Comparison of ENCODE assay signal across 7 cellular contexts in genomic region chr18:48161201-48161910, GRCh38.
DNase-seq lines count a peak whose midpoint lies in the region; ATAC-seq, FAIRE-seq and TF ChIP-seq lines count a peak whose summit lies in the region.

No MANE protein-coding gene starts in this region.

- 0 out of 2 replicates have a peak overlapping the region, but pooled peaks have one; percentile 17 for H2BK12ac ChIP-seq in H1 (ENCODE audit: low read depth, low read length)
- H2BK12ac ChIP-seq in mesenchymal stem cell (ENCODE audit: low read length in 2 of 2): peak overlapping the region in 1 of 2 experiments; percentile 31

- H3K9ac ChIP-seq in H1 (replicated peaks in 1 of 4; ENCODE audit: extremely low read depth in 1 of 4, low read depth in 3 of 4, low read length in 3 of 4): 0 out of 7 replicates have a peak overlapping the region, but pooled peaks of 1 of the 4 experiments have one; percentile 40
- peak overlapping the region; percentile 89 for H3K9ac ChIP-seq in mesenchymal stem cell (ENCODE audit: low read length)

- H2AK5ac ChIP-seq in H1 (ENCODE audit: low read depth, low read length) (no peak overlapping the region), mesenchymal stem cell (ENCODE audit: low read length, severe bottlenecking) (no peak overlapping the region)

- no peaks in the 10 kb centered on the region for H3K36me3 ChIP-seq in H1 (ENCODE audit: control insufficient read depth in 2 of 4, insufficient read depth in 4 of 4, low read length in 3 of 4)
- no peaks in the 10 kb centered on the region for H3K36me3 ChIP-seq in mesenchymal stem cell (ENCODE audit: control insufficient read depth in 1 of 2, insufficient read depth in 2 of 2, low read depth in 1 of 2, low read length in 2 of 2)

- POLR2A ChIA-PET in H1 (lab: Charles Lee; ENCODE audit: partially characterized antibody): interaction anchor here (1.0 to 1.8 kb wide), 2 partner anchors 16 kb away, joined by 3 to 6 read pairs; no protein-coding TSS in a partner anchor

- TF ChIP-seq POLR2A in H1 (IDR thresholded peaks at IDR 0.05; ENCODE audit: control extremely low read depth in 1 of 2, low read depth in 2 of 2, low read length in 2 of 2): peak; percentile 15 to 56

- H3K27me3 ChIP-seq in H1 (replicated peaks in 1 of 4; ENCODE audit: control insufficient read depth in 3 of 4, extremely low read depth in 1 of 4, insufficient read depth in 3 of 4, low read length in 3 of 4) (peaks cover 2 to 42% (median 29%) of the 10 kb centered on the region in 4 experiments), mesenchymal stem cell (ENCODE audit: control insufficient read depth in 1 of 2, insufficient read depth in 1 of 2, low read length in 2 of 2) (peaks cover 0 to 28% of the 10 kb centered on the region in 2 experiments)

- DNase-seq in NCI-H69 (lab: John Stamatoyannopoulos, UW): peak; percentile 85
- peak; percentile 65 for DNase-seq in activated CD8-positive, alpha-beta memory T cell treated with anti-CD3 and anti-CD28 coated beads, Interleukin-2, amount 10 ng/mL, durations not matched to agents 7 days and 5 days
- DNase-seq in H1 (ENCODE audit: low read depth in 1 of 2, low spot score in 2 of 2): peak in 1 of 2 experiments; percentile 87
- peak; percentile 60 for DNase-seq in mesenchymal stem cell
- DNase-seq in stimulated activated CD8-positive, alpha-beta memory T cell treated with anti-CD3 and anti-CD28 coated beads, Interleukin-12 subunit alpha, Interleukin-12 subunit beta, amount 100 ng/mL, for 1 hour (ENCODE audit: low read depth): peak; percentile 43

- TF ChIP-seq EP300 in H1 (IDR thresholded peaks at IDR 0.05; ENCODE audit: borderline replicate concordance in 1 of 2, low read depth in 2 of 2, low read length in 2 of 2): peak in 1 of 2 experiments; percentile 60; a peak in 1 of 3 replicates

- peak overlapping the region; percentile 50 to 75 (median 62) for H3K4me3 ChIP-seq in H1 (ENCODE audit: extremely low read depth in 1 of 4, insufficient read depth in 2 of 4, low read depth in 3 of 4, low read length in 4 of 4)
- H3K4me3 ChIP-seq in mesenchymal stem cell (ENCODE audit: insufficient read depth in 1 of 2, low read depth in 1 of 2, low read length in 2 of 2): peak overlapping the region; percentile 64 to 77

- peaks cover 3% of the 10 kb centered on the region for H3K4me1 Mint-ChIP-seq in activated CD8-positive, alpha-beta memory T cell treated with anti-CD3 and anti-CD28 coated beads, Interleukin-2, amount 10 ng/mL, durations not matched to agents 7 days and 5 days

- no peaks in the 10 kb centered on the region for H4K20me1 ChIP-seq in H1 (replicated peaks in 1 of 2; ENCODE audit: control insufficient read depth in 1 of 2, insufficient read depth in 2 of 2, low read length in 2 of 2)

- no peaks in the 10 kb centered on the region for H3K79me2 ChIP-seq in H1 (ENCODE audit: control insufficient read depth in 1 of 2, insufficient read depth in 2 of 2, low read length in 2 of 2)

- H2BK5ac ChIP-seq in H1 (ENCODE audit: low read depth, low read length) (no peak overlapping the region), mesenchymal stem cell (ENCODE audit: low read depth, low read length, poor library complexity, severe bottlenecking) (no peak overlapping the region)

- CTCF ChIA-PET in activated CD8-positive, alpha-beta memory T cell treated with anti-CD3 and anti-CD28 coated beads, Interleukin-2, amount 10 ng/mL, durations not matched to agents 7 days and 5 days (lab: Charles Lee): no interaction called here
- CTCF ChIA-PET in H1 (lab: Charles Lee; ENCODE audit: partially characterized antibody): interaction anchor here (0.6 to 1.6 kb wide), 7 partner anchors 10 to 921 kb away, joined by 3 to 6 read pairs (median 4); no protein-coding TSS in a partner anchor

- peaks cover 67% of the 10 kb centered on the region for H3K27me3 Mint-ChIP-seq in activated CD8-positive, alpha-beta memory T cell treated with anti-CD3 and anti-CD28 coated beads, Interleukin-2, amount 10 ng/mL, durations not matched to agents 7 days and 5 days

- H3K14ac ChIP-seq in H1 (ENCODE audit: insufficient read length) (no peak overlapping the region), mesenchymal stem cell (ENCODE audit: low read length in 2 of 2) (peak overlapping the region in 1 of 2 experiments; percentile 61)

- peak; percentile 40 for ATAC-seq in GM18861 (IDR thresholded peaks at IDR 0.05; ENCODE audit: unreplicated experiment)
- ATAC-seq in HG03097 (IDR thresholded peaks at IDR 0.05; ENCODE audit: low FRiP score, unreplicated experiment): peak; percentile 56
- ATAC-seq in activated CD8-positive, alpha-beta memory T cell treated with anti-CD3 and anti-CD28 coated beads, Interleukin-2, amount 10 ng/mL, durations not matched to agents 7 days and 5 days: peak; percentile 94

- 2% methylated on average over 7 of the region's 53 CpGs; no CpG with 5 or more reads in 1 of the 2 experiments for WGBS in H1 (ENCODE audit: extremely low coverage in 1 of 2, insufficient coverage in 1 of 2, insufficient read length in 1 of 2, insufficient replicate concordance in 2 of 2, low coverage in 1 of 2, low lambda C conversion rate in 2 of 2, missing lambda C conversion rate in 1 of 2), 2 experiments
- WGBS in mesenchymal stem cell: 3% methylated on average over 33 of the region's 53 CpGs

- no peaks in the 10 kb centered on the region for H3K79me1 ChIP-seq in H1 (ENCODE audit: low read depth, low read length)
- H3K79me1 ChIP-seq in mesenchymal stem cell (replicated peaks; ENCODE audit: low read length, poor library complexity, severe bottlenecking): no peaks in the 10 kb centered on the region

- H2BK15ac ChIP-seq in H1 (ENCODE audit: low read length) (no peak overlapping the region), mesenchymal stem cell (ENCODE audit: low read depth, poor library complexity, severe bottlenecking) (peak overlapping the region; percentile 92)

- H3K27ac ChIP-seq in H1 (ENCODE audit: low read depth, low read length) (no peak overlapping the region), mesenchymal stem cell (ENCODE audit: low read length, poor library complexity, severe bottlenecking) (peak overlapping the region; percentile 50)

- no peak overlapping the region for H4K5ac ChIP-seq in H1 (ENCODE audit: insufficient read length, low read depth, low read length)

- H3K4me3 Mint-ChIP-seq in activated CD8-positive, alpha-beta memory T cell treated with anti-CD3 and anti-CD28 coated beads, Interleukin-2, amount 10 ng/mL, durations not matched to agents 7 days and 5 days: peak overlapping the region; percentile 44

- H3K18ac ChIP-seq in H1 (ENCODE audit: extremely low read depth, low read length) (peak overlapping the region; percentile 60), mesenchymal stem cell (ENCODE audit: low read depth in 1 of 2, low read length in 2 of 2) (peak overlapping the region; percentile 84 to 92)

- H2BK20ac ChIP-seq in H1 (ENCODE audit: low read length): no peak overlapping the region

- no peak for TF ChIP-seq RAD21 in H1 (IDR thresholded peaks at IDR 0.05 in 1 of 2, conservative IDR thresholded peaks at IDR 0.05 in 1 of 2; ENCODE audit: low read depth in 2 of 2, low read length in 2 of 2)

- H3K4me2 ChIP-seq in H1 (ENCODE audit: insufficient read depth in 1 of 2, low read depth in 2 of 2, low read length in 2 of 2) (peak overlapping the region; percentile 82 to 94), mesenchymal stem cell (ENCODE audit: low read length, poor library complexity, severe bottlenecking) (peak overlapping the region; percentile 90)

- FAIRE-seq in H1 (lab: Jason Lieb, UNC): no peak

- peak overlapping the region; percentile 48 for H3K56ac ChIP-seq in H1 (replicated peaks; ENCODE audit: insufficient read length, low read depth, low read length)

- TF ChIP-seq CTCF in H1 (IDR thresholded peaks at IDR 0.05; ENCODE audit: control extremely low read depth in 1 of 3, insufficient read depth in 1 of 3, low read depth in 1 of 3, low read length in 3 of 3): no peak

- H4K91ac ChIP-seq in H1 (replicated peaks; ENCODE audit: insufficient read length, low read length): no peak overlapping the region
- H4K91ac ChIP-seq in mesenchymal stem cell (ENCODE audit: low read length): peak overlapping the region; percentile 82

- no peak overlapping the region for H4K8ac ChIP-seq in H1 (ENCODE audit: extremely low read depth, insufficient read depth, low read length)
- H4K8ac ChIP-seq in mesenchymal stem cell (ENCODE audit: low read length): peak overlapping the region; percentile 98

- no peak overlapping the region for H3K27ac Mint-ChIP-seq in activated CD8-positive, alpha-beta memory T cell treated with anti-CD3 and anti-CD28 coated beads, Interleukin-2, amount 10 ng/mL, durations not matched to agents 7 days and 5 days

- no peak overlapping the region for H3K4ac ChIP-seq in H1 (replicated peaks; ENCODE audit: insufficient read length, low read depth, low read length)
- peak overlapping the region; percentile 32 to 74 for H3K4ac ChIP-seq in mesenchymal stem cell (ENCODE audit: low read depth in 1 of 2, low read length in 2 of 2)

- H2BK120ac ChIP-seq in H1 (replicated peaks; ENCODE audit: low read depth, low read length) (no peak overlapping the region), mesenchymal stem cell (ENCODE audit: low read depth, low read length) (peak overlapping the region; percentile 78)

- no peaks in the 10 kb centered on the region for H3K9me3 ChIP-seq in H1 (ENCODE audit: insufficient read depth in 2 of 2, low read depth in 1 of 2, low read length in 1 of 2)
- H3K9me3 ChIP-seq in mesenchymal stem cell (ENCODE audit: control insufficient read depth, low read length): no peaks in the 10 kb centered on the region

- H3K4me1 ChIP-seq in H1 (replicated peaks in 1 of 4; ENCODE audit: control insufficient read depth in 3 of 4, insufficient read depth in 4 of 4, low read length in 3 of 4) (peaks cover 2 to 9% (median 7%) of the 10 kb centered on the region in 4 experiments), mesenchymal stem cell (ENCODE audit: control insufficient read depth, insufficient read depth, low read depth, low read length) (peaks cover 11% of the 10 kb centered on the region)

- no peaks in the 10 kb centered on the region for H3K36me3 Mint-ChIP-seq in activated CD8-positive, alpha-beta memory T cell treated with anti-CD3 and anti-CD28 coated beads, Interleukin-2, amount 10 ng/mL, durations not matched to agents 7 days and 5 days

- peaks cover 3% of the 10 kb centered on the region; the same call in 1 of the 2 replicates for H3K23me2 ChIP-seq in H1 (ENCODE audit: low read depth, low read length)

- no peak overlapping the region for H3K23ac ChIP-seq in H1 (ENCODE audit: insufficient read length)
- no peak overlapping the region for H3K23ac ChIP-seq in mesenchymal stem cell (ENCODE audit: low read length in 2 of 2)

- H3K9me3 Mint-ChIP-seq in activated CD8-positive, alpha-beta memory T cell treated with anti-CD3 and anti-CD28 coated beads, Interleukin-2, amount 10 ng/mL, durations not matched to agents 7 days and 5 days (ENCODE audit: low read depth): no peaks in the 10 kb centered on the region

- H2AFZ ChIP-seq in H1 (ENCODE audit: low read length): no peak overlapping the region
- H2AFZ ChIP-seq in mesenchymal stem cell (ENCODE audit: low read depth, low read length): peak overlapping the region; percentile 84

TF ChIP-seq in H1, 55 proteins besides CTCF, POLR2A, EP300 and RAD21 (continues in another document):
- TF ChIP-seq CHD1 (IDR thresholded peaks at IDR 0.05; ENCODE audit: low read depth, low read length): no peak
- no peak for TF ChIP-seq EZH2 (IDR thresholded peaks at IDR 0.05; ENCODE audit: low read depth, low read length, severe bottlenecking)
- TF ChIP-seq SP1 (IDR thresholded peaks at IDR 0.05; ENCODE audit: low read depth, low read length): no peak

Comparison
In these comparisons a context has a peak if more than half of its experiments do, and no peak if none do; other contexts are left out.
1. ATAC-seq: peak in every context shown above with its lines; median percentile 94 in activated CD8-positive, alpha-beta memory T cell treated with anti-CD3 and anti-CD28 coated beads, Interleukin-2, amount 10 ng/mL, durations not matched to agents 7 days and 5 days; 56 in HG03097; 40 in GM18861.